ENCODE assay signal across 1 cellular context in genomic region chr12:52020539-52021336, GRCh38.
A peak's percentile ranks its signal among the peaks of the same experiment; 100 is the strongest.
TF ChIP-seq lines count a peak whose summit lies in the region.

No MANE protein-coding gene starts in this region.

TF ChIP-seq in GM12878, 131 proteins besides CTCF, POLR2A, EP300 and RAD21 (continues in another document):
- TF ChIP-seq ZBTB4 (CRISPR knock-in tag; IDR thresholded peaks at IDR 0.05) (no peak), NBN (IDR thresholded peaks at IDR 0.05) (no peak), IKZF1 (conservative IDR thresholded peaks at IDR 0.05) (peak; percentile 18; the same call in 1 of the 2 replicates), POLR2AphosphoS2 (IDR thresholded peaks at IDR 0.05; ENCODE audit: low read depth, low read length) (no peak), ZNF592 (IDR thresholded peaks at IDR 0.05) (no peak), RAD51 (IDR thresholded peaks at IDR 0.05) (no peak), MXI1 (IDR thresholded peaks at IDR 0.05; ENCODE audit: low read depth, low read length) (no peak), SREBF1 (IDR thresholded peaks at IDR 0.05; ENCODE audit: low read length) (no peak), IKZF2 (IDR thresholded peaks at IDR 0.05) (no peak), NRF1 (conservative IDR thresholded peaks at IDR 0.05; ENCODE audit: low read depth, low read length) (no peak), GATAD2B (conservative IDR thresholded peaks at IDR 0.05; ENCODE audit: low read depth) (no peak), SIX5 (IDR thresholded peaks at IDR 0.05; ENCODE audit: low read depth, low read length, severe bottlenecking) (no peak), TARDBP (IDR thresholded peaks at IDR 0.05; ENCODE audit: borderline replicate concordance) (no peak), RB1 (IDR thresholded peaks at IDR 0.05; ENCODE audit: borderline replicate concordance) (no peak), ZNF217 (IDR thresholded peaks at IDR 0.05) (no peak), CHD4 (IDR thresholded peaks at IDR 0.05) (no peak), LARP7 (IDR thresholded peaks at IDR 0.05) (peak; percentile 55; the same call in 1 of the 2 replicates), CBX3 (IDR thresholded peaks at IDR 0.05; ENCODE audit: borderline replicate concordance, low read depth) (no peak), EGR1 (IDR thresholded peaks at IDR 0.05; ENCODE audit: borderline replicate concordance in 1 of 2, low read depth in 2 of 2, low read length in 2 of 2) (no peak), SMC3 (IDR thresholded peaks at IDR 0.05; ENCODE audit: borderline replicate concordance, low read length) (peak; percentile 75), ZNF622 (IDR thresholded peaks at IDR 0.05) (no peak), KAT2A (conservative IDR thresholded peaks at IDR 0.05; ENCODE audit: control insufficient read depth, low read depth, low read length) (no peak), ZBTB11 (CRISPR knock-in tag; IDR thresholded peaks at IDR 0.05) (no peak), ZZZ3 (IDR thresholded peaks at IDR 0.05; ENCODE audit: control insufficient read depth, insufficient read length, low read depth) (no peak), BHLHE40 (IDR thresholded peaks at IDR 0.05; ENCODE audit: borderline replicate concordance in 1 of 2, low read depth in 2 of 2, low read length in 1 of 2) (peak in 1 of 2 experiments; percentile 3; a peak in 1 of 4 replicates), TCF12 (IDR thresholded peaks at IDR 0.05; ENCODE audit: low read depth, low read length) (no peak), YY1 (IDR thresholded peaks at IDR 0.05; ENCODE audit: low read depth, low read length) (0 out of 2 replicates have a peak, but pooled peaks have one; percentile 38)
- TF ChIP-seq, protein P1, sequence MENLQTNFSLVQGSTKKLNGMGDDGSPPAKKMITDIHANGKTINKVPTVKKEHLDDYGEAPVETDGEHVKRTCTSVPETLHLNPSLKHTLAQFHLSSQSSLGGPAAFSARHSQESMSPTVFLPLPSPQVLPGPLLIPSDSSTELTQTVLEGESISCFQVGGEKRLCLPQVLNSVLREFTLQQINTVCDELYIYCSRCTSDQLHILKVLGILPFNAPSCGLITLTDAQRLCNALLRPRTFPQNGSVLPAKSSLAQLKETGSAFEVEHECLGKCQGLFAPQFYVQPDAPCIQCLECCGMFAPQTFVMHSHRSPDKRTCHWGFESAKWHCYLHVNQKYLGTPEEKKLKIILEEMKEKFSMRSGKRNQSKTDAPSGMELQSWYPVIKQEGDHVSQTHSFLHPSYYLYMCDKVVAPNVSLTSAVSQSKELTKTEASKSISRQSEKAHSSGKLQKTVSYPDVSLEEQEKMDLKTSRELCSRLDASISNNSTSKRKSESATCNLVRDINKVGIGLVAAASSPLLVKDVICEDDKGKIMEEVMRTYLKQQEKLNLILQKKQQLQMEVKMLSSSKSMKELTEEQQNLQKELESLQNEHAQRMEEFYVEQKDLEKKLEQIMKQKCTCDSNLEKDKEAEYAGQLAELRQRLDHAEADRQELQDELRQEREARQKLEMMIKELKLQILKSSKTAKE (IDR thresholded peaks at IDR 0.05; ENCODE audit: low read depth, poor library complexity, severe bottlenecking): no peak
- TF ChIP-seq, protein P2, sequence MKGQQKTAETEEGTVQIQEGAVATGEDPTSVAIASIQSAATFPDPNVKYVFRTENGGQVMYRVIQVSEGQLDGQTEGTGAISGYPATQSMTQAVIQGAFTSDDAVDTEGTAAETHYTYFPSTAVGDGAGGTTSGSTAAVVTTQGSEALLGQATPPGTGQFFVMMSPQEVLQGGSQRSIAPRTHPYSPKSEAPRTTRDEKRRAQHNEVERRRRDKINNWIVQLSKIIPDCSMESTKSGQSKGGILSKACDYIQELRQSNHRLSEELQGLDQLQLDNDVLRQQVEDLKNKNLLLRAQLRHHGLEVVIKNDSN (IDR thresholded peaks at IDR 0.05; ENCODE audit: borderline replicate concordance, extremely low read length, insufficient read depth, low read depth, low read length): no peak
- TF ChIP-seq, protein P3, sequence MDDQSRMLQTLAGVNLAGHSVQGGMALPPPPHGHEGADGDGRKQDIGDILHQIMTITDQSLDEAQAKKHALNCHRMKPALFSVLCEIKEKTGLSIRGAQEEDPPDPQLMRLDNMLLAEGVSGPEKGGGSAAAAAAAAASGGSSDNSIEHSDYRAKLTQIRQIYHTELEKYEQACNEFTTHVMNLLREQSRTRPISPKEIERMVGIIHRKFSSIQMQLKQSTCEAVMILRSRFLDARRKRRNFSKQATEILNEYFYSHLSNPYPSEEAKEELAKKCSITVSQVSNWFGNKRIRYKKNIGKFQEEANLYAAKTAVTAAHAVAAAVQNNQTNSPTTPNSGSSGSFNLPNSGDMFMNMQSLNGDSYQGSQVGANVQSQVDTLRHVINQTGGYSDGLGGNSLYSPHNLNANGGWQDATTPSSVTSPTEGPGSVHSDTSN (IDR thresholded peaks at IDR 0.05; ENCODE audit: insufficient replicate concordance, low read depth, low read length): no peak
- TF ChIP-seq, protein P4, sequence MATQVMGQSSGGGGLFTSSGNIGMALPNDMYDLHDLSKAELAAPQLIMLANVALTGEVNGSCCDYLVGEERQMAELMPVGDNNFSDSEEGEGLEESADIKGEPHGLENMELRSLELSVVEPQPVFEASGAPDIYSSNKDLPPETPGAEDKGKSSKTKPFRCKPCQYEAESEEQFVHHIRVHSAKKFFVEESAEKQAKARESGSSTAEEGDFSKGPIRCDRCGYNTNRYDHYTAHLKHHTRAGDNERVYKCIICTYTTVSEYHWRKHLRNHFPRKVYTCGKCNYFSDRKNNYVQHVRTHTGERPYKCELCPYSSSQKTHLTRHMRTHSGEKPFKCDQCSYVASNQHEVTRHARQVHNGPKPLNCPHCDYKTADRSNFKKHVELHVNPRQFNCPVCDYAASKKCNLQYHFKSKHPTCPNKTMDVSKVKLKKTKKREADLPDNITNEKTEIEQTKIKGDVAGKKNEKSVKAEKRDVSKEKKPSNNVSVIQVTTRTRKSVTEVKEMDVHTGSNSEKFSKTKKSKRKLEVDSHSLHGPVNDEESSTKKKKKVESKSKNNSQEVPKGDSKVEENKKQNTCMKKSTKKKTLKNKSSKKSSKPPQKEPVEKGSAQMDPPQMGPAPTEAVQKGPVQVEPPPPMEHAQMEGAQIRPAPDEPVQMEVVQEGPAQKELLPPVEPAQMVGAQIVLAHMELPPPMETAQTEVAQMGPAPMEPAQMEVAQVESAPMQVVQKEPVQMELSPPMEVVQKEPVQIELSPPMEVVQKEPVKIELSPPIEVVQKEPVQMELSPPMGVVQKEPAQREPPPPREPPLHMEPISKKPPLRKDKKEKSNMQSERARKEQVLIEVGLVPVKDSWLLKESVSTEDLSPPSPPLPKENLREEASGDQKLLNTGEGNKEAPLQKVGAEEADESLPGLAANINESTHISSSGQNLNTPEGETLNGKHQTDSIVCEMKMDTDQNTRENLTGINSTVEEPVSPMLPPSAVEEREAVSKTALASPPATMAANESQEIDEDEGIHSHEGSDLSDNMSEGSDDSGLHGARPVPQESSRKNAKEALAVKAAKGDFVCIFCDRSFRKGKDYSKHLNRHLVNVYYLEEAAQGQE (IDR thresholded peaks at IDR 0.05; ENCODE audit: low read depth, low read length): no peak
- TF ChIP-seq, protein P5, sequence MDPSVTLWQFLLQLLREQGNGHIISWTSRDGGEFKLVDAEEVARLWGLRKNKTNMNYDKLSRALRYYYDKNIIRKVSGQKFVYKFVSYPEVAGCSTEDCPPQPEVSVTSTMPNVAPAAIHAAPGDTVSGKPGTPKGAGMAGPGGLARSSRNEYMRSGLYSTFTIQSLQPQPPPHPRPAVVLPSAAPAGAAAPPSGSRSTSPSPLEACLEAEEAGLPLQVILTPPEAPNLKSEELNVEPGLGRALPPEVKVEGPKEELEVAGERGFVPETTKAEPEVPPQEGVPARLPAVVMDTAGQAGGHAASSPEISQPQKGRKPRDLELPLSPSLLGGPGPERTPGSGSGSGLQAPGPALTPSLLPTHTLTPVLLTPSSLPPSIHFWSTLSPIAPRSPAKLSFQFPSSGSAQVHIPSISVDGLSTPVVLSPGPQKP (IDR thresholded peaks at IDR 0.05; ENCODE audit: low read depth, low read length): no peak
